In genomic region chr13:56755181-56755580, GRCh38 we compare ENCODE assay signal across 1 cellular context.
TF ChIP-seq lines count a peak whose summit lies in the region.

No MANE protein-coding gene starts in this region.

TF ChIP-seq in SK-N-SH, 30 proteins besides CTCF, POLR2A, EP300 and RAD21 (continued from another document):
- TF ChIP-seq IRF3 (IDR thresholded peaks at IDR 0.05; ENCODE audit: low read depth, low read length): no peak
- no peak for TF ChIP-seq GATA2 (CRISPR knock-in tag; IDR thresholded peaks at IDR 0.05)
- no peak for TF ChIP-seq CHD2 (IDR thresholded peaks at IDR 0.05; ENCODE audit: low read length, partially characterized antibody)
- no peak for TF ChIP-seq GABPA (IDR thresholded peaks at IDR 0.05; ENCODE audit: low read depth)
- no peak for TF ChIP-seq NRF1 (IDR thresholded peaks at IDR 0.05; ENCODE audit: low read depth, low read length)
- TF ChIP-seq SIN3A (IDR thresholded peaks at IDR 0.05; ENCODE audit: borderline replicate concordance, low read depth, low read length): no peak
- TF ChIP-seq FOXJ3 (CRISPR knock-in tag; IDR thresholded peaks at IDR 0.05): no peak
- no peak for TF ChIP-seq NFIC (IDR thresholded peaks at IDR 0.05; ENCODE audit: borderline replicate concordance)
- no peak for TF ChIP-seq EZH2phosphoT487 (IDR thresholded peaks at IDR 0.05; ENCODE audit: borderline replicate concordance, low read depth)
TF ChIP-seq in SK-N-SH: peak in this region for 0.
